8 cellular contexts compared by ENCODE assay signal in genomic region chr1:247639381-247639981, GRCh38. TPM values are rescaled to one million over a fixed set of nuclear protein-coding genes. Genes with fewer than 3 reads are reported as not detected.
A peak's percentile ranks its signal among the peaks of the same experiment; 100 is the strongest.
DNase-seq lines count a peak whose midpoint lies in the region; ATAC-seq, FAIRE-seq and TF ChIP-seq lines count a peak whose summit lies in the region.

No MANE protein-coding gene starts in this region.

- no peaks in the 10 kb centered on the region for H3K27me3 ChIP-seq in bronchial epithelial cell (ENCODE audit: control insufficient read depth, insufficient read depth, low read length)
- no peaks in the 10 kb centered on the region for H3K27me3 ChIP-seq in lower lobe of right lung (ENCODE audit: low read depth)

- FAIRE-seq in bronchial epithelial cell (lab: Jason Lieb, UNC), result no peak

- intact Hi-C loops in lower lobe of right lung (cut with DNase I), result no loop called here

- peak; percentile 24 to 37 for DNase-seq in activated CD4-positive, alpha-beta T cell treated with anti-CD3 and anti-CD28 coated beads for 24 hours (ENCODE audit: low read depth in 2 of 2)
- DNase-seq in activated CD4-positive, alpha-beta T cell treated with anti-CD3 and anti-CD28 coated beads, Interleukin-2, amount 50 U/mL, for 1 hour, result no peak
- DNase-seq in bronchial epithelial cell (ENCODE audit: low read depth), result peak; percentile 3
- peak; percentile 86 for DNase-seq in lower lobe of right lung
- peak; percentile 22 for DNase-seq in stimulated activated CD8-positive, alpha-beta memory T cell treated with anti-CD3 and anti-CD28 coated beads, Interleukin-4, amount 100 ng/mL, for 24 hours (ENCODE audit: low read depth)
- no peak for DNase-seq in NCI-H446 treated with DMSO at 0.1 percent for 48 hours (lab: John Stamatoyannopoulos, UW)
- DNase-seq in GM10248 (ENCODE audit: extremely low spot score), result no peak
- no peak for DNase-seq in SW 1271 (lab: John Stamatoyannopoulos, UW)

- TF ChIP-seq CTCF in bronchial epithelial cell (IDR thresholded peaks at IDR 0.05; ENCODE audit: insufficient read depth, low read length, severe bottlenecking) (no peak), lower lobe of right lung (IDR thresholded peaks at IDR 0.05) (no peak), GM10248 (IDR thresholded peaks at IDR 0.05; ENCODE audit: control extremely low read depth, extremely low read depth, low read depth, missing control alignments) (no peak)

- POLR2A ChIA-PET in GM10248 (lab: Yijun Ruan, JAX), result no interaction called here

- H3K9me3 ChIP-seq in lower lobe of right lung, result no peaks in the 10 kb centered on the region

- CTCF ChIA-PET in GM10248 (lab: Yijun Ruan, JAX), result no interaction called here

- H3K4me1 ChIP-seq in lower lobe of right lung, result no peaks in the 10 kb centered on the region

- H3K4me3 ChIP-seq in bronchial epithelial cell (ENCODE audit: low read depth, low read length) (no peak overlapping the region), lower lobe of right lung (peak overlapping the region; percentile 44)

- no peaks in the 10 kb centered on the region for H3K36me3 ChIP-seq in bronchial epithelial cell (ENCODE audit: control insufficient read depth, insufficient read depth, low read length)
- H3K36me3 ChIP-seq in lower lobe of right lung, result no peaks in the 10 kb centered on the region

- H3K27ac ChIP-seq in lower lobe of right lung, result no peak overlapping the region

- ATAC-seq in lower lobe of right lung, result peak; percentile 91 to 94

RNA-seq across cellular contexts. Expression of gene OR2G3, which starts 34.1 kb away (rescaled TPM):
- total RNA-seq in bronchial epithelial cell (not detected in 2 replicates), lower lobe of right lung (not detected)

RNA-seq across cellular contexts. Expression of gene OR13G1, which starts 40.1 kb away (rescaled TPM):
- total RNA-seq in bronchial epithelial cell, result not detected in 2 replicates
- not detected for total RNA-seq in lower lobe of right lung

RNA-seq across cellular contexts. Expression of gene OR2G2, which starts 51.3 kb away (rescaled TPM):
- total RNA-seq in bronchial epithelial cell (not detected in 2 replicates), lower lobe of right lung (not detected)

Comparison
In these comparisons a context has a peak if more than half of its experiments do, and no peak if none do; other contexts are left out.
1. DNase-seq: peak in activated CD4-positive, alpha-beta T cell treated with anti-CD3 and anti-CD28 coated beads for 24 hours (2 of 2), bronchial epithelial cell (single experiment), lower lobe of right lung (single experiment) and stimulated activated CD8-positive, alpha-beta memory T cell treated with anti-CD3 and anti-CD28 coated beads, Interleukin-4, amount 100 ng/mL, for 24 hours (single experiment); none in activated CD4-positive, alpha-beta T cell treated with anti-CD3 and anti-CD28 coated beads, Interleukin-2, amount 50 U/mL, for 1 hour (single experiment), NCI-H446 treated with DMSO at 0.1 percent for 48 hours (single experiment), GM10248 (single experiment) and SW 1271 (0 of 2).